Comparison of ENCODE assay signal across 21 cellular contexts in genomic region chr2:171837736-171838135, GRCh38. TPM values are rescaled to one million over a fixed set of nuclear protein-coding genes. Genes with fewer than 3 reads are reported as not detected.
DNase-seq lines count a peak whose midpoint lies in the region; ATAC-seq, FAIRE-seq and TF ChIP-seq lines count a peak whose summit lies in the region.
"Had no signal": no experiment of that assay in that cellular context is flagged by ENCODE, and none has a peak within 500 bp of the region (broad histone marks: within the 10 kb centered on the region; RNA-seq: fewer than 3 reads in every experiment).

No MANE protein-coding gene starts in this region.

- FAIRE-seq in GM18507 (lab: Jason Lieb, UNC) (peak; percentile 24), K562 (lab: Jason Lieb, UNC) (no peak)
- FAIRE-seq: GM12878 had no signal

- in situ Hi-C loops in K562 (cut with MboI) = no loop called here

- H4K20me1 ChIP-seq in K562 (replicated peaks; ENCODE audit: control insufficient read depth, insufficient read depth, low read length) (no peaks in the 10 kb centered on the region), GM23338 (replicated peaks; ENCODE audit: insufficient read depth) (no peaks in the 10 kb centered on the region)

- no peaks in the 10 kb centered on the region for H3K9me1 ChIP-seq in K562 (ENCODE audit: control insufficient read depth, insufficient read depth, low read length)

- 35% methylated on average over 2 of the region's 2 CpGs for WGBS in K562 (ENCODE audit: insufficient coverage, low coverage, missing lambda C conversion rate)

- H3K27ac Mint-ChIP-seq in GM23338 = no peak overlapping the region
- H3K27ac Mint-ChIP-seq: activated naive CD4-positive, alpha-beta T cell treated with anti-CD3 and anti-CD28 coated beads, Interleukin-2, amount 50 U/mL, for 72 hours; activated T-helper 1 cell treated with anti-CD3 and anti-CD28 coated beads, Interleukin-12 subunit alpha, Interleukin-12 subunit beta, Interleukin-2, Interleukin-4 antibody, amounts not matched to agents 30 ng/mL and 10 ng/mL and 1 ng/mL, durations not matched to agents 14 hours and 24 hours and 36 hours; CD8-positive, alpha-beta memory T cell; H9 had no signal

- no peak for TF ChIP-seq EP300 in K562 (IDR thresholded peaks at IDR 0.05; ENCODE audit: low read length)

- TF ChIP-seq CTCF in K562 (IDR thresholded peaks at IDR 0.05 in 2 of 3, conservative IDR thresholded peaks at IDR 0.05 in 1 of 3; ENCODE audit: insufficient read depth in 2 of 3, low read depth in 1 of 3, low read length in 3 of 3) = no peak
- TF ChIP-seq CTCF in GM23338 (conservative IDR thresholded peaks at IDR 0.05; ENCODE audit: low read depth in 2 of 2) = no peak

- no peaks in the 10 kb centered on the region for H3K9me3 ChIP-seq in K562 (replicated peaks; ENCODE audit: control insufficient read depth, insufficient read depth, low read depth, low read length)
- H3K9me3 ChIP-seq: stomach had no signal

- no peaks in the 10 kb centered on the region for H3K4me1 Mint-ChIP-seq in GM23338
- H3K4me1 Mint-ChIP-seq: H9 had no signal

- H3K79me2 ChIP-seq in K562 (ENCODE audit: control insufficient read depth, insufficient read depth, low read length) (no peaks in the 10 kb centered on the region), GM23338 (replicated peaks; ENCODE audit: insufficient read depth) (no peaks in the 10 kb centered on the region)

- H3F3A ChIP-seq in GM23338 (replicated peaks; ENCODE audit: low read depth) = no peaks in the 10 kb centered on the region

- H3K9ac ChIP-seq in K562 (ENCODE audit: insufficient read depth in 1 of 2, low read depth in 2 of 2, low read length in 2 of 2) = no peak overlapping the region

- ATAC-seq in K562 (no peak), left cardiac atrium (peak; percentile 57 to 88), sciatic nerve (peak; percentile 94), GM23338 (no peak)
- ATAC-seq: activated naive CD4-positive, alpha-beta T cell treated with anti-CD3 and anti-CD28 coated beads, Interleukin-2, amount 50 U/mL, for 72 hours; GM12878; left colon had no signal

- H3K4me1 ChIP-seq in K562 (replicated peaks in 1 of 2; ENCODE audit: control insufficient read depth in 2 of 2, insufficient read depth in 2 of 2, low read length in 2 of 2) = no peaks in the 10 kb centered on the region
- H3K4me1 ChIP-seq in GM23338 (ENCODE audit: insufficient read depth) = no peaks in the 10 kb centered on the region
- H3K4me1 ChIP-seq: stomach had no signal

- H3K9me3 Mint-ChIP-seq in GM23338 = peaks cover 20% of the 10 kb centered on the region
- H3K9me3 Mint-ChIP-seq: activated naive CD4-positive, alpha-beta T cell treated with anti-CD3 and anti-CD28 coated beads, Interleukin-2, amount 50 U/mL, for 72 hours; CD8-positive, alpha-beta memory T cell had no signal

- H3K27me3 ChIP-seq in K562 (ENCODE audit: control insufficient read depth in 2 of 2, insufficient read depth in 2 of 2, low read length in 2 of 2) = no peaks in the 10 kb centered on the region
- no peaks in the 10 kb centered on the region for H3K27me3 ChIP-seq in GM23338 (ENCODE audit: insufficient read depth)
- H3K27me3 ChIP-seq: stomach had no signal

- H3K36me3 ChIP-seq in K562 (ENCODE audit: control insufficient read depth, insufficient read depth, low read length) (peaks cover 47% of the 10 kb centered on the region), GM23338 (ENCODE audit: insufficient read depth) (peaks cover 21% of the 10 kb centered on the region)

- intact Hi-C loops in K562 (cut with micrococcal nuclease) (no loop called here), left cardiac atrium (cut with DNase I) (no loop called here), sciatic nerve (cut with DNase I) (no loop called here)

- H2AFZ ChIP-seq in K562 (ENCODE audit: low read depth, low read length) = no peak overlapping the region
- H2AFZ ChIP-seq in GM23338 = no peak overlapping the region

- no TSS peak for BruUV-seq in K562 (replicated peaks; lab: Mats Ljungman, UMichigan)

- peaks cover 60% of the 10 kb centered on the region for H3K36me3 Mint-ChIP-seq in GM23338 (ENCODE audit: low read depth)

- no peaks in the 10 kb centered on the region for H3K27me3 Mint-ChIP-seq in GM23338 (ENCODE audit: insufficient read depth, low read depth, poor library complexity)
- H3K27me3 Mint-ChIP-seq: CD8-positive, alpha-beta memory T cell had no signal

- H3K4me2 ChIP-seq in K562 (ENCODE audit: insufficient read depth, low read length) (no peak overlapping the region), GM23338 (no peak overlapping the region)

- no peak overlapping the region for H3K4me3 ChIP-seq in K562
- no peak overlapping the region for H3K4me3 ChIP-seq in GM23338
- H3K4me3 ChIP-seq: GM12878, stomach had no signal

- no peak overlapping the region for H3K27ac ChIP-seq in K562 (ENCODE audit: extremely low read depth, low read depth, low read length)
- no peak overlapping the region for H3K27ac ChIP-seq in GM23338 (ENCODE audit: low read depth)
- H3K27ac ChIP-seq: stomach had no signal

- TF ChIP-seq RAD21 in K562 (CRISPR knock-in tag; conservative IDR thresholded peaks at IDR 0.05 in 1 of 2, IDR thresholded peaks at IDR 0.05 in 1 of 2) = no peak

- no peak for TF ChIP-seq POLR2A in K562 (conservative IDR thresholded peaks at IDR 0.05)

- H3K4me3 Mint-ChIP-seq in GM23338 = no peak overlapping the region
- H3K4me3 Mint-ChIP-seq: activated T-helper 1 cell treated with anti-CD3 and anti-CD28 coated beads, Interleukin-12 subunit alpha, Interleukin-12 subunit beta, Interleukin-2, Interleukin-4 antibody, amounts not matched to agents 30 ng/mL and 10 ng/mL and 1 ng/mL, durations not matched to agents 14 hours and 24 hours and 36 hours; CD8-positive, alpha-beta memory T cell; H9 had no signal

- DNase-seq in GM18507 (ENCODE audit: extremely low spot score, insufficient read length, low read depth) = no peak
- DNase-seq in K562 (ENCODE audit: extremely low read depth in 1 of 4, low spot score in 3 of 4) = no peak
- no peak for DNase-seq in left cardiac atrium
- DNase-seq in sciatic nerve (ENCODE audit: low spot score) = no peak
- no peak for DNase-seq in GM23338 (ENCODE audit: low spot score)
- DNase-seq in NCI-H2196 treated with DMSO at 0.1 percent for 48 hours (lab: John Stamatoyannopoulos, UW; ENCODE audit: unreplicated experiment) = no peak
- DNase-seq in pons (ENCODE audit: low spot score) = no peak
- DNase-seq in NCI-H128 (lab: John Stamatoyannopoulos, UW; ENCODE audit: unreplicated experiment) = no peak
- DNase-seq: activated CD4-positive, alpha-beta T cell treated with anti-CD3 and anti-CD28 coated beads for 4 hours; CD8-positive, alpha-beta memory T cell; H9; left colon; NCI-H146; NCI-H82; SHP77 treated with DMSO at 0.1 percent for 48 hours; stimulated activated CD4-positive, alpha-beta T cell treated with anti-CD3 and anti-CD28 coated beads, Interleukin-12 subunit alpha, Interleukin-12 subunit beta, amount 100 ng/mL, for 4 hours; stomach; trophoblast cell had no signal

- CTCF ChIA-PET in K562 (lab: Yijun Ruan, JAX; ENCODE audit: low intra/inter-chr PET ratio) = no interaction called here

- H3K9me2 ChIP-seq in GM23338 (ENCODE audit: insufficient read depth) = no peaks in the 10 kb centered on the region

- POLR2A ChIA-PET in K562 (lab: Yijun Ruan, JAX) = no interaction called here

TF ChIP-seq in K562, 482 proteins besides CTCF, POLR2A, EP300 and RAD21:
- TF ChIP-seq SMARCC2 (IDR thresholded peaks at IDR 0.05; ENCODE audit: low read depth) (no peak), MAZ (CRISPR knock-in tag; conservative IDR thresholded peaks at IDR 0.05 in 1 of 2, IDR thresholded peaks at IDR 0.05 in 1 of 2) (no peak), CEBPB (tag; IDR thresholded peaks at IDR 0.05) (peak; percentile 43; the same call in 1 of the 2 replicates), CEBPG (CRISPR knock-in tag; IDR thresholded peaks at IDR 0.05) (no peak), CEBPG (tag; conservative IDR thresholded peaks at IDR 0.05 in 1 of 2, IDR thresholded peaks at IDR 0.05 in 1 of 2) (peak in 1 of 2 experiments; percentile 51; a peak in 3 of 4 replicates)

TF ChIP-seq in GM23338, 12 proteins besides CTCF, POLR2A, EP300 and RAD21 (continues in another document):
- TF ChIP-seq ZNF114 (CRISPR knock-in tag; IDR thresholded peaks at IDR 0.05) (no peak), ETS1 (IDR thresholded peaks at IDR 0.05) (no peak)

RNA-seq across cellular contexts. Expression of gene SLC25A12, which starts 56.3 kb away (rescaled TPM):
- total RNA-seq in K562 (2011; cell fraction: chromatin; rRNA removed; ENCODE audit: low replicate concordance) = 36.2 and 70.5 TPM in 2 replicates
- 12.8 and 19.2 TPM in 2 replicates for total RNA-seq in K562 (2011; cell fraction: nucleolus; rRNA removed)
- 30.2 and 31.1 TPM in 2 replicates for total RNA-seq in K562 (2011; cell fraction: nucleoplasm; rRNA removed)
- total RNA-seq in K562 (2014; rRNA removed) (13.5 and 17.5 TPM in 2 replicates), K562 (2014; rRNA removed; fragmentation: Illumina TruSeq; extraction: Trizol) (23.8 and 24.6 TPM in 2 replicates), K562 (2015; rRNA removed; fragmentation: Illumina TruSeq; extraction: Trizol) (22.6 and 22.7 TPM in 2 replicates), K562 (2021) (20.5 and 21.3 TPM in 2 replicates), left cardiac atrium (100 to 1,000 TPM in 1 of 2 donors, 10 to 100 TPM in 1; 65.6 to 101 TPM), sciatic nerve (23.2 TPM)
- polyA plus RNA-seq in K562 (2011; rRNA removed) (27.1 and 36.5 TPM in 2 replicates), K562 (2014; fragmentation: Illumina TruSeq; extraction: Trizol) (20.3 and 21.7 TPM in 2 replicates), K562 (2014; fragmentation: Nextera tagmentation; extraction: Ambion mirVana) (10 to 100 TPM; 18.3 to 31.5 TPM), K562 (2014; rRNA removed) (17.6 and 23.2 TPM in 2 replicates), GM23338 (2016; fragmentation: Nextera tagmentation; extraction: Ambion mirVana) (4.8 and 6.2 TPM in 2 replicates)
- 14.3 and 17.6 TPM in 2 replicates for polyA plus RNA-seq in K562 (2011; cell fraction: cytosol; rRNA removed)
- 33.7 and 36.3 TPM in 2 replicates for polyA plus RNA-seq in K562 (2011; cell fraction: nucleus; rRNA removed)
- 14.2 and 15.0 TPM in 2 replicates for polyA plus RNA-seq in K562 (2012)
- polyA minus RNA-seq in K562 (2011; rRNA and poly(A)+ RNA removed) = 41.6 and 43.3 TPM in 2 replicates
- 12.9 and 19.3 TPM in 2 replicates for polyA minus RNA-seq in K562 (2011; cell fraction: cytosol; rRNA and poly(A)+ RNA removed)
- polyA minus RNA-seq in K562 (2011; cell fraction: nucleus; rRNA and poly(A)+ RNA removed) = 17.6 and 21.2 TPM in 2 replicates
- total RNA-seq in GM23338 (2014; rRNA removed; shearing (Covaris generic)) = 10.7 and 14.8 TPM in 2 replicates

Comparison
In these comparisons a context has a peak if more than half of its experiments do, and no peak if none do; other contexts are left out.
1. ATAC-seq: peak in left cardiac atrium (2 of 2) and sciatic nerve (single experiment); none in K562 (single experiment) and GM23338 (single experiment).